8 cellular contexts compared by ENCODE assay signal in genomic region chr4:38177035-38177791, GRCh38.
DNase-seq lines count a peak whose midpoint lies in the region; ATAC-seq and TF ChIP-seq lines count a peak whose summit lies in the region.

No MANE protein-coding gene starts in this region.

- H3K79me2 ChIP-seq in GM23248 (ENCODE audit: insufficient read depth): no peaks in the 10 kb centered on the region

- no peak overlapping the region; the same call in 1 of the 2 replicates for H2AFZ ChIP-seq in GM23248

- H3K9me3 ChIP-seq in GM23248 (ENCODE audit: low read depth): no peaks in the 10 kb centered on the region
- no peaks in the 10 kb centered on the region for H3K9me3 ChIP-seq in skeletal muscle satellite cell (replicated peaks; ENCODE audit: low read length)

- CTCF ChIA-PET in activated CD8-positive, alpha-beta T cell treated with anti-CD3 and anti-CD28 coated beads, Interleukin-2, amount 10 ng/mL, durations not matched to agents 7 days and 5 days (lab: Charles Lee): interaction anchor here (0.9 to 11.5 kb wide), 11 partner anchors 11 to 604 kb away, joined by 3 to 192 read pairs (median 4); partner anchors contain the start of gene TLR10

- peak overlapping the region; percentile 22 for H3K4me2 ChIP-seq in GM23248 (ENCODE audit: unreplicated experiment)
- peak overlapping the region; percentile 17 for H3K4me2 ChIP-seq in skeletal muscle satellite cell (ENCODE audit: low read length)

- WGBS in GM23248 (ENCODE audit: low coverage in 1 of 2, low lambda C conversion rate in 2 of 2, missing lambda C conversion rate in 2 of 2), 2 experiments: 64 to 74% methylated on average over 13 of the region's 13 CpGs

- in situ Hi-C loops in GM23248 (cut with MboI): loop anchor here (10.0 kb wide), 1 partner anchor 102 kb away; no protein-coding TSS in a partner anchor

- peaks cover 4% of the 10 kb centered on the region for H3K36me3 Mint-ChIP-seq in activated CD8-positive, alpha-beta T cell treated with anti-CD3 and anti-CD28 coated beads, Interleukin-2, amount 10 ng/mL, durations not matched to agents 7 days and 5 days (ENCODE audit: low read depth)

- H4K20me1 ChIP-seq in GM23248 (ENCODE audit: insufficient read depth): no peaks in the 10 kb centered on the region

- H3K4me3 ChIP-seq in GM23248: no peak overlapping the region
- H3K4me3 ChIP-seq in skeletal muscle satellite cell (ENCODE audit: low read length): no peak overlapping the region

- peak overlapping the region; percentile 76 for H3K27ac Mint-ChIP-seq in activated CD8-positive, alpha-beta T cell treated with anti-CD3 and anti-CD28 coated beads, Interleukin-2, amount 10 ng/mL, durations not matched to agents 7 days and 5 days

- H3K36me3 ChIP-seq in GM23248 (ENCODE audit: low read depth): no peaks in the 10 kb centered on the region
- H3K36me3 ChIP-seq in skeletal muscle satellite cell (ENCODE audit: insufficient read depth, low read length): no peaks in the 10 kb centered on the region

- peak overlapping the region; percentile 45; the same call in 1 of the 2 replicates for H3K9ac ChIP-seq in GM23248
- H3K9ac ChIP-seq in skeletal muscle satellite cell (ENCODE audit: low read depth, low read length): no peak overlapping the region

- H3K27me3 ChIP-seq in GM23248 (replicated peaks; ENCODE audit: insufficient read depth): no peaks in the 10 kb centered on the region
- no peaks in the 10 kb centered on the region for H3K27me3 ChIP-seq in skeletal muscle satellite cell (ENCODE audit: control insufficient read depth, insufficient read depth, low read length)

- ATAC-seq in activated CD8-positive, alpha-beta T cell treated with anti-CD3 and anti-CD28 coated beads, Interleukin-2, amount 10 ng/mL, durations not matched to agents 7 days and 5 days: peak; percentile 74
- ATAC-seq in HG03095 (IDR thresholded peaks at IDR 0.05; ENCODE audit: unreplicated experiment) (no peak), HG02588 (IDR thresholded peaks at IDR 0.05; ENCODE audit: unreplicated experiment) (no peak)

- H3K4me1 ChIP-seq in GM23248 (ENCODE audit: insufficient read depth) (peaks cover 21% of the 10 kb centered on the region), skeletal muscle satellite cell (ENCODE audit: control insufficient read depth, insufficient read depth, low read length) (peaks cover 13% of the 10 kb centered on the region)

- peaks cover 10% of the 10 kb centered on the region for H3K27me3 Mint-ChIP-seq in activated CD8-positive, alpha-beta T cell treated with anti-CD3 and anti-CD28 coated beads, Interleukin-2, amount 10 ng/mL, durations not matched to agents 7 days and 5 days (ENCODE audit: low read depth)

- peak overlapping the region; percentile 45 for H3K4me3 Mint-ChIP-seq in activated CD8-positive, alpha-beta T cell treated with anti-CD3 and anti-CD28 coated beads, Interleukin-2, amount 10 ng/mL, durations not matched to agents 7 days and 5 days

- no peaks in the 10 kb centered on the region for H3K9me2 ChIP-seq in GM23248 (ENCODE audit: insufficient read depth)

- peak; percentile 53 for DNase-seq in GM23248
- DNase-seq in activated CD8-positive, alpha-beta T cell treated with anti-CD3 and anti-CD28 coated beads, Interleukin-2, amount 10 ng/mL, durations not matched to agents 7 days and 5 days: peak; percentile 77
- peak; percentile 38 to 58 for DNase-seq in erythroblast (lab: John Stamatoyannopoulos, UW)
- no peak for DNase-seq in RKO (ENCODE audit: low spot score)
- DNase-seq in epidermal melanocyte (ENCODE audit: insufficient read length, low spot score): no peak

- H3F3A ChIP-seq in GM23248 (ENCODE audit: insufficient read depth): no peaks in the 10 kb centered on the region

- peak; percentile 38 for TF ChIP-seq POLR2A in erythroblast (IDR thresholded peaks at IDR 0.05; ENCODE audit: low read length)

- H3K27ac ChIP-seq in GM23248: no peak overlapping the region

- POLR2A ChIA-PET in activated CD8-positive, alpha-beta T cell treated with anti-CD3 and anti-CD28 coated beads, Interleukin-2, amount 10 ng/mL, durations not matched to agents 7 days and 5 days (lab: Charles Lee): interaction anchor here (0.7 to 1.2 kb wide), 3 partner anchors 17 to 141 kb away, joined by 3 to 4 read pairs (median 4); no protein-coding TSS in a partner anchor

- no peaks in the 10 kb centered on the region for H3K9me3 Mint-ChIP-seq in activated CD8-positive, alpha-beta T cell treated with anti-CD3 and anti-CD28 coated beads, Interleukin-2, amount 10 ng/mL, durations not matched to agents 7 days and 5 days (ENCODE audit: insufficient read depth)

- H3K4me1 Mint-ChIP-seq in activated CD8-positive, alpha-beta T cell treated with anti-CD3 and anti-CD28 coated beads, Interleukin-2, amount 10 ng/mL, durations not matched to agents 7 days and 5 days (ENCODE audit: low read depth): peaks cover 39% of the 10 kb centered on the region

Comparison
In these comparisons a context has a peak if more than half of its experiments do, and no peak if none do; other contexts are left out.
1. DNase-seq: peak in GM23248 (single experiment), activated CD8-positive, alpha-beta T cell treated with anti-CD3 and anti-CD28 coated beads, Interleukin-2, amount 10 ng/mL, durations not matched to agents 7 days and 5 days (single experiment) and erythroblast (2 of 2); none in RKO (single experiment) and epidermal melanocyte (single experiment).